Comparison of ENCODE assay signal across 8 cellular contexts in genomic region chr2:71223767-71224333, GRCh38. TPM values are rescaled to one million over a fixed set of nuclear protein-coding genes. Genes with fewer than 3 reads are reported as not detected.
DNase-seq lines count a peak whose midpoint lies in the region; ATAC-seq and TF ChIP-seq lines count a peak whose summit lies in the region.

No MANE protein-coding gene starts in this region.

- H3K9me3 ChIP-seq in body of pancreas (no peaks in the 10 kb centered on the region), upper lobe of right lung (no peaks in the 10 kb centered on the region)

- no peaks in the 10 kb centered on the region for H3K36me3 ChIP-seq in body of pancreas (replicated peaks in 1 of 2; ENCODE audit: insufficient read depth in 1 of 2, low read depth in 2 of 2)
- H3K36me3 ChIP-seq in upper lobe of right lung: no peaks in the 10 kb centered on the region

- no peak for TF ChIP-seq POLR2A in body of pancreas (IDR thresholded peaks at IDR 0.05)

- ATAC-seq in body of pancreas: no peak
- ATAC-seq in upper lobe of right lung: no peak

- H3K4me3 ChIP-seq in body of pancreas (no peak overlapping the region), upper lobe of right lung (no peak overlapping the region)

- H3K4me1 ChIP-seq in body of pancreas: peaks cover 43% of the 10 kb centered on the region
- peaks cover 4% of the 10 kb centered on the region for H3K4me1 ChIP-seq in upper lobe of right lung

- WGBS in body of pancreas, 2 donors: 2 to 8% methylated on average over 3 of the region's 3 CpGs

- intact Hi-C loops in body of pancreas (cut with DNase I): no loop called here
- intact Hi-C loops in upper lobe of right lung (cut with DNase I): no loop called here

- DNase-seq in A172 (ENCODE audit: low spot score): peak; percentile 53
- DNase-seq in NCI-H510A (lab: John Stamatoyannopoulos, UW): peak; percentile 26
- peak; percentile 60 to 76 (median 72) for DNase-seq in body of pancreas
- peak; percentile 78 for DNase-seq in islet precursor cell
- DNase-seq in upper lobe of right lung: no peak
- DNase-seq in activated CD8-positive, alpha-beta memory T cell treated with anti-CD3 and anti-CD28 coated beads for 24 hours: no peak
- no peak for DNase-seq in effector CD8-positive, alpha-beta T cell (lab: John Stamatoyannopoulos, UW)

- H3K27ac ChIP-seq in body of pancreas (peak overlapping the region in 2 of 4 donors; percentile 95 to 99), upper lobe of right lung (no peak overlapping the region)

- TF ChIP-seq CTCF in GM12872 (IDR thresholded peaks at IDR 0.05; ENCODE audit: insufficient read depth, low read depth, low read length): peak; percentile 54
- peak in 6 of 7 experiments; percentile 12 to 48 (median 40) for TF ChIP-seq CTCF in body of pancreas (IDR thresholded peaks at IDR 0.05)
- peak; percentile 44 for TF ChIP-seq CTCF in upper lobe of right lung (IDR thresholded peaks at IDR 0.05)

- no peaks in the 10 kb centered on the region for H3K27me3 ChIP-seq in body of pancreas
- no peaks in the 10 kb centered on the region for H3K27me3 ChIP-seq in upper lobe of right lung

RNA-seq across cellular contexts. Expression of gene PAIP2B, which starts 3.1 kb away (rescaled TPM):
- 0.28 and 1.1 TPM in 2 replicates for total RNA-seq in A172 (2014; rRNA removed; shearing (Covaris generic))
- total RNA-seq in body of pancreas: 10 to 100 TPM; 18.5 to 32.9 TPM
- 6.3 TPM for total RNA-seq in upper lobe of right lung

Comparison
In these comparisons a context has a peak if more than half of its experiments do, and no peak if none do; other contexts are left out.
1. DNase-seq: peak in A172 (single experiment), NCI-H510A (single experiment), body of pancreas (4 of 4) and islet precursor cell (single experiment); none in upper lobe of right lung (single experiment), activated CD8-positive, alpha-beta memory T cell treated with anti-CD3 and anti-CD28 coated beads for 24 hours (single experiment) and effector CD8-positive, alpha-beta T cell (single experiment).
2. Peak in every context shown above with its lines, with median percentiles within 50 percentile points of each other: CTCF ChIP-seq.